ENCODE assay signal across 7 cellular contexts in genomic region chr6:5379647-5380242, GRCh38.
DNase-seq lines count a peak whose midpoint lies in the region; ATAC-seq, FAIRE-seq and TF ChIP-seq lines count a peak whose summit lies in the region.

No MANE protein-coding gene starts in this region.

- intact Hi-C loops in right cardiac atrium (cut with DNase I): no loop called here

- no peaks in the 10 kb centered on the region for H3K79me2 ChIP-seq in DOHH2 (ENCODE audit: control insufficient read depth, low read length)

- ATAC-seq in foreskin keratinocyte (peak; percentile 79), right cardiac atrium (no peak)

- H3K27me3 ChIP-seq in DOHH2 (ENCODE audit: control insufficient read depth, low read length) (no peaks in the 10 kb centered on the region), foreskin keratinocyte (no peaks in the 10 kb centered on the region), right cardiac atrium (ENCODE audit: control insufficient read depth, insufficient read depth) (no peaks in the 10 kb centered on the region)

- no peak overlapping the region for H3K4me2 ChIP-seq in DOHH2 (ENCODE audit: low read length)

- peaks cover 2% of the 10 kb centered on the region; the same call in 1 of the 2 replicates for H4K20me1 ChIP-seq in DOHH2 (ENCODE audit: control insufficient read depth, insufficient read depth, low read depth, low read length)

- H3K4me3 ChIP-seq in DOHH2 (ENCODE audit: low read length): no peak overlapping the region
- H3K4me3 ChIP-seq in HFF-Myc (replicated peaks; ENCODE audit: low read depth, low read length): no peak overlapping the region
- no peak overlapping the region for H3K4me3 ChIP-seq in coronary artery
- H3K4me3 ChIP-seq in right cardiac atrium (ENCODE audit: low read length): no peak overlapping the region

- no peaks in the 10 kb centered on the region for H3K9me2 ChIP-seq in DOHH2 (replicated peaks; ENCODE audit: control insufficient read depth, low read length)

- DNase-seq in HFF-Myc (ENCODE audit: extremely low read depth, low read depth): peak; percentile 35
- DNase-seq in SK-N-DZ (ENCODE audit: low spot score): peak; percentile 20
- DNase-seq in foreskin keratinocyte: peak; percentile 14 to 39
- DNase-seq in urothelium cell line (ENCODE audit: low spot score): peak; percentile 7
- DNase-seq in coronary artery (ENCODE audit: low spot score): no peak
- no peak for DNase-seq in right cardiac atrium

- H3K9me3 ChIP-seq in DOHH2 (ENCODE audit: control insufficient read depth, insufficient read depth, low read length) (no peaks in the 10 kb centered on the region), right cardiac atrium (ENCODE audit: control insufficient read depth, low read length) (no peaks in the 10 kb centered on the region)

- H3K4me1 ChIP-seq in DOHH2 (ENCODE audit: control insufficient read depth, low read length): no peaks in the 10 kb centered on the region
- H3K4me1 ChIP-seq in foreskin keratinocyte: peaks cover under 1% of the 10 kb centered on the region
- H3K4me1 ChIP-seq in right cardiac atrium (ENCODE audit: control insufficient read depth, insufficient read depth, low read length): peaks cover 3% of the 10 kb centered on the region

- no peaks in the 10 kb centered on the region for H3K36me3 ChIP-seq in DOHH2 (ENCODE audit: control insufficient read depth, low read length)

- no peaks in the 10 kb centered on the region for H3F3A ChIP-seq in DOHH2 (ENCODE audit: control insufficient read depth, insufficient read depth)

- FAIRE-seq in urothelium cell line (lab: Jason Lieb, UNC): no peak

- TF ChIP-seq CTCF in DOHH2 (IDR thresholded peaks at IDR 0.05; ENCODE audit: low read depth, low read length, poor library complexity, severe bottlenecking) (peak; percentile 79), HFF-Myc (IDR thresholded peaks at IDR 0.05; ENCODE audit: low read depth, low read length, missing control alignments) (peak; percentile 81), foreskin keratinocyte (conservative IDR thresholded peaks at IDR 0.05) (peak; percentile 83), coronary artery (IDR thresholded peaks at IDR 0.05) (no peak)

- 58% methylated on average over 3 of the region's 3 CpGs for WGBS in right cardiac atrium

- H3K27ac ChIP-seq in DOHH2 (ENCODE audit: low read depth, low read length): no peak overlapping the region
- no peak overlapping the region for H3K27ac ChIP-seq in foreskin keratinocyte
- H3K27ac ChIP-seq in coronary artery: no peak overlapping the region
- no peak overlapping the region for H3K27ac ChIP-seq in right cardiac atrium (ENCODE audit: low read length)

Comparison
In these comparisons a context has a peak if more than half of its experiments do, and no peak if none do; other contexts are left out.
1. DNase-seq: peak in HFF-Myc (single experiment), SK-N-DZ (single experiment), foreskin keratinocyte (2 of 2) and urothelium cell line (single experiment); none in coronary artery (single experiment) and right cardiac atrium (0 of 3).